In the genomic region with DNA sequence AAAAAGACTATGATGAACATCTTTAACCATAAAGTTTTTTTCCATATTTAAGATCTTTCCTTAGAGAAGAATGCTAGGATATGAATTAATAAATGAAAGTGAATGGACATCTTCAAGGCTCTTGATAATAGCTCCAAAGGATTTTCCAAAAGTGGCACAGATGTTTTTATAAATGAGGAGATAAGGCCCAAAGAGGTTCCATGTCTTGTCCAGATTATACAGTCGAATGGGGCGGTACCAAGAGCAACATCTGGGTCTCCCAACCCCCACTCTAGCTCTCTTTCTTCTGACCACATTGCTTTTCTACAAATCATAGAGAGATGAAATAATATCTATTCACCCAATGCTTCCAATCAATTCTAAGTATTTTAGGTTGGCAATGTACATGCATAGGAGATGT, we compare ENCODE assay signal across 8 cellular contexts.
"Had no signal": no experiment of that assay in that cellular context is flagged by ENCODE, and none has a peak within 500 bp of the region (broad histone marks: within the 10 kb centered on the region; RNA-seq: fewer than 3 reads in every experiment).

No MANE protein-coding gene starts in this region.

- ATAC-seq: GM12878 had no signal

- FAIRE-seq: G401.6, GM12878, GM12891, GM12892, GM18507, GM19239 had no signal

- DNase-seq: GDM1, GF-D8 had no signal

- H3K4me3 ChIP-seq: GM12878 had no signal
